ENCODE assay signal across 2 cellular contexts in genomic region chr9:72586388-72587160, GRCh38.
TF ChIP-seq lines count a peak whose summit lies in the region.

No MANE protein-coding gene starts in this region.

TF ChIP-seq in HCT116, 20 proteins besides CTCF, POLR2A, EP300 and RAD21 (continued from another document):
- TF ChIP-seq REST (IDR thresholded peaks at IDR 0.05; ENCODE audit: low read depth) (no peak), SP1 (IDR thresholded peaks at IDR 0.05; ENCODE audit: low read depth) (peak; percentile 76), CBX3 (IDR thresholded peaks at IDR 0.05; ENCODE audit: low read depth) (peak; percentile 81; the same call in 1 of the 2 replicates), EGR1 (IDR thresholded peaks at IDR 0.05; ENCODE audit: low read depth) (no peak)

TF ChIP-seq in SK-N-SH, 30 proteins besides CTCF, POLR2A, EP300 and RAD21 (continued from another document):
- TF ChIP-seq PBX3 (IDR thresholded peaks at IDR 0.05) (peak; percentile 40), CHD2 (IDR thresholded peaks at IDR 0.05; ENCODE audit: low read length, partially characterized antibody) (no peak), NRF1 (IDR thresholded peaks at IDR 0.05; ENCODE audit: low read depth, low read length) (no peak), SMC3 (IDR thresholded peaks at IDR 0.05; ENCODE audit: low read depth, low read length) (peak; percentile 11; the same call in 1 of the 2 replicates), NFIC (IDR thresholded peaks at IDR 0.05; ENCODE audit: borderline replicate concordance) (peak; percentile 19; the same call in 1 of the 2 replicates), JUND (IDR thresholded peaks at IDR 0.05) (peak; percentile 50; the same call in 1 of the 2 replicates), YY1 (IDR thresholded peaks at IDR 0.05; ENCODE audit: low read depth) (no peak), TCF12 (IDR thresholded peaks at IDR 0.05) (peak; percentile 78), USF1 (IDR thresholded peaks at IDR 0.05; ENCODE audit: borderline replicate concordance, low read depth) (no peak), EZH2phosphoT487 (IDR thresholded peaks at IDR 0.05; ENCODE audit: borderline replicate concordance, low read depth) (no peak), FOSL2 (IDR thresholded peaks at IDR 0.05; ENCODE audit: borderline replicate concordance, low read depth) (peak; percentile 43; the same call in 1 of the 2 replicates), ZBTB33 (IDR thresholded peaks at IDR 0.05; ENCODE audit: borderline replicate concordance, low read depth) (no peak), SIN3A (IDR thresholded peaks at IDR 0.05; ENCODE audit: borderline replicate concordance, low read depth, low read length) (no peak), FOXM1 (IDR thresholded peaks at IDR 0.05; ENCODE audit: low read depth) (no peak), RXRA (IDR thresholded peaks at IDR 0.05; ENCODE audit: borderline replicate concordance, low read depth) (no peak)
